In genomic region chr2:23292024-23292423, GRCh38 we compare ENCODE assay signal across 1 cellular context.
TF ChIP-seq lines count a peak whose summit lies in the region.

No MANE protein-coding gene starts in this region.

TF ChIP-seq in K562, 482 proteins besides CTCF, POLR2A, EP300 and RAD21:
- TF ChIP-seq CUX1 (CRISPR knock-in tag; IDR thresholded peaks at IDR 0.05) (no peak), ZBTB7A (IDR thresholded peaks at IDR 0.05; ENCODE audit: borderline replicate concordance, control insufficient read depth, low read depth, low read length) (no peak), MXI1 (IDR thresholded peaks at IDR 0.05; ENCODE audit: low read depth, low read length) (no peak), CHCHD3 (CRISPR knock-in tag; IDR thresholded peaks at IDR 0.05) (no peak), E2F3 (CRISPR knock-in tag; IDR thresholded peaks at IDR 0.05) (no peak), NFYB (IDR thresholded peaks at IDR 0.05; ENCODE audit: extremely low read depth, insufficient read length) (no peak), HOXB6 (CRISPR knock-in tag; IDR thresholded peaks at IDR 0.05; ENCODE audit: borderline replicate concordance) (no peak), TEAD1 (CRISPR knock-in tag; IDR thresholded peaks at IDR 0.05) (no peak), ZNF436 (CRISPR knock-in tag; IDR thresholded peaks at IDR 0.05) (no peak), RFX7 (CRISPR knock-in tag; IDR thresholded peaks at IDR 0.05) (no peak), SIN3B (IDR thresholded peaks at IDR 0.05; ENCODE audit: low read depth) (no peak), GTF2B (IDR thresholded peaks at IDR 0.05; ENCODE audit: extremely low read depth, insufficient read length) (no peak), SRSF1 (IDR thresholded peaks at IDR 0.05; ENCODE audit: low read depth, low read length) (no peak), RBM14 (IDR thresholded peaks at IDR 0.05; ENCODE audit: borderline replicate concordance, insufficient read depth, low read depth, low read length) (no peak), HMGXB4 (CRISPR knock-in tag; IDR thresholded peaks at IDR 0.05) (no peak), DEAF1 (CRISPR knock-in tag; IDR thresholded peaks at IDR 0.05) (no peak), MIER1 (IDR thresholded peaks at IDR 0.05; ENCODE audit: low read depth) (no peak), XRCC3 (IDR thresholded peaks at IDR 0.05) (no peak)
